In the genomic region with DNA sequence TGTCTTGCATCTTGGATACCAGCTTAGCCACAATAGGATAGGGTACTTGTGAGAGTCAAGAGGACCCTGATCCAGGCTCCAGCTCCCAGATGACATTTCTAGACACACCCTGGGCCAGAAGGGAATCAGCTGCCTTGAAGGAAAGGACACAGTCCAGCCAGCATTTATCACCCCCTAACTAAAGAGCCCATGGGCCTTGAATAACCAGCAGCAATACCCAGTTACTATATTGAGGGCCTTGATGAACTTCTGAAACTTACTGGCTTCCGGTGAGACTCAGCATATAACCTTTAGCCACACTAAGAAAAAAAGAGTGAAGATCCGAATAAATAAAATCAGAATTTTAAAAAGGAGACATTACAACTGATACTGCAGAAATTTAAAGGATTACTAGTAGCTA, we compare ENCODE assay signal across 9 cellular contexts.
"Had no signal": no experiment of that assay in that cellular context is flagged by ENCODE, and none has a peak within 500 bp of the region (broad histone marks: within the 10 kb centered on the region; RNA-seq: fewer than 3 reads in every experiment).

No MANE protein-coding gene starts in this region.

- DNase-seq: H9, HCEC 1CT, IMR-90, KG1 had no signal

- FAIRE-seq: H1, H54, HTR-8/SVneo, K562 had no signal

- H3K4me2 ChIP-seq: GM23338 had no signal

- H3K4me3 ChIP-seq: GM23338, K562 had no signal
